In genomic region chr5:42691413-42691861, GRCh38 we compare ENCODE assay signal across 17 cellular contexts.
A peak's percentile ranks its signal among the peaks of the same experiment; 100 is the strongest.
DNase-seq lines count a peak whose midpoint lies in the region; ATAC-seq and TF ChIP-seq lines count a peak whose summit lies in the region.
"Had no signal": no experiment of that assay in that cellular context is flagged by ENCODE, and none has a peak within 500 bp of the region (broad histone marks: within the 10 kb centered on the region; RNA-seq: fewer than 3 reads in every experiment).

No MANE protein-coding gene starts in this region.

- H3K27me3 Mint-ChIP-seq in endothelial cell (ENCODE audit: unreplicated experiment): no peaks in the 10 kb centered on the region
- no peaks in the 10 kb centered on the region for H3K27me3 Mint-ChIP-seq in natural killer cell (ENCODE audit: low read depth in 2 of 2)

- no peak overlapping the region for H3K27ac Mint-ChIP-seq in endothelial cell (ENCODE audit: unreplicated experiment)
- H3K27ac Mint-ChIP-seq in natural killer cell: no peak overlapping the region
- H3K27ac Mint-ChIP-seq: activated CD8-positive, alpha-beta memory T cell treated with anti-CD3 and anti-CD28 coated beads, Interleukin-2, amount 10 ng/mL, durations not matched to agents 7 days and 5 days; activated naive CD4-positive, alpha-beta T cell treated with anti-CD3 and anti-CD28 coated beads for 36 hours; memory B cell had no signal

- in situ Hi-C loops in G401 (cut with HindIII; ENCODE audit: low sequenced_read_pairs): no loop called here

- TF ChIP-seq CTCF in endothelial cell (IDR thresholded peaks at IDR 0.05; ENCODE audit: unreplicated experiment) (no peak), right atrium auricular region (IDR thresholded peaks at IDR 0.05) (peak in 1 of 2 donors; percentile 17), spleen (IDR thresholded peaks at IDR 0.05 in 8 of 11, conservative IDR thresholded peaks at IDR 0.05 in 3 of 11) (no peak), tibial nerve (IDR thresholded peaks at IDR 0.05) (no peak), natural killer cell (IDR thresholded peaks at IDR 0.05) (no peak)

- no peak for ATAC-seq in natural killer cell
- ATAC-seq: activated CD8-positive, alpha-beta memory T cell treated with anti-CD3 and anti-CD28 coated beads, Interleukin-2, amount 10 ng/mL, durations not matched to agents 7 days and 5 days had no signal

- H3K27me3 ChIP-seq in right atrium auricular region (no peaks in the 10 kb centered on the region), spleen (replicated peaks in 1 of 7) (no peaks in the 10 kb centered on the region), tibial nerve (no peaks in the 10 kb centered on the region)
- H3K27me3 ChIP-seq: BLaER1 treated with 17β-estradiol and CSF1 and Interleukin-3, amounts not matched to agents 10 nM and 100 nM; ovary had no signal

- H3K4me1 Mint-ChIP-seq in endothelial cell (ENCODE audit: unreplicated experiment): no peaks in the 10 kb centered on the region
- H3K4me1 Mint-ChIP-seq in natural killer cell: no peaks in the 10 kb centered on the region
- H3K4me1 Mint-ChIP-seq: activated CD8-positive, alpha-beta memory T cell treated with anti-CD3 and anti-CD28 coated beads, Interleukin-2, amount 10 ng/mL, durations not matched to agents 7 days and 5 days; memory B cell had no signal

- no peaks in the 10 kb centered on the region for H3K36me3 Mint-ChIP-seq in endothelial cell (ENCODE audit: low read depth, unreplicated experiment)
- H3K36me3 Mint-ChIP-seq in natural killer cell: no peaks in the 10 kb centered on the region
- H3K36me3 Mint-ChIP-seq: activated CD8-positive, alpha-beta memory T cell treated with anti-CD3 and anti-CD28 coated beads, Interleukin-2, amount 10 ng/mL, durations not matched to agents 7 days and 5 days; memory B cell had no signal

- intact Hi-C loops in spleen (cut with DNase I; ENCODE audit: low total_unique reads) (no loop called here), natural killer cell (cut with micrococcal nuclease) (no loop called here)

- H3K4me3 Mint-ChIP-seq in endothelial cell (ENCODE audit: unreplicated experiment) (no peak overlapping the region), natural killer cell (no peak overlapping the region)
- H3K4me3 Mint-ChIP-seq: activated CD8-positive, alpha-beta memory T cell treated with anti-CD3 and anti-CD28 coated beads, Interleukin-2, amount 10 ng/mL, durations not matched to agents 7 days and 5 days; activated naive CD4-positive, alpha-beta T cell treated with anti-CD3 and anti-CD28 coated beads for 36 hours; memory B cell had no signal

- H3K27ac ChIP-seq in right atrium auricular region (peak overlapping the region; percentile 34 to 36), spleen (no peak overlapping the region), tibial nerve (no peak overlapping the region)
- H3K27ac ChIP-seq: BLaER1 treated with 17β-estradiol and CSF1 and Interleukin-3, amounts not matched to agents 10 nM and 100 nM; ovary; WERI-Rb-1 had no signal

- DNase-seq in OCI-M1 (lab: John Stamatoyannopoulos, UW) (peak; percentile 77), endothelial cell (ENCODE audit: low spot score) (peak; percentile 4), right atrium auricular region (ENCODE audit: low spot score) (no peak), spleen (peak; percentile 42), tibial nerve (ENCODE audit: low spot score in 2 of 2) (no peak), natural killer cell (no peak), G401 (ENCODE audit: low spot score) (no peak)
- DNase-seq in stimulated activated CD4-positive, alpha-beta T cell treated with anti-CD3 and anti-CD28 coated beads, Interleukin-1b, Interleukin-23, amount 100 ng/mL, for 48 hours: no peak
- DNase-seq: activated CD8-positive, alpha-beta memory T cell treated with anti-CD3 and anti-CD28 coated beads, Interleukin-2, amount 10 ng/mL, durations not matched to agents 7 days and 5 days; activated naive CD4-positive, alpha-beta T cell treated with anti-CD3 and anti-CD28 coated beads for 36 hours; DMS79 treated with DMSO at 0.1 percent for 48 hours; NCI-H2171 treated with DMSO at 0.1 percent for 48 hours; stimulated activated CD4-positive, alpha-beta T cell treated with anti-CD3 and anti-CD28 coated beads, Interleukin-2, amount 100 ng/mL, for 24 hours; WERI-Rb-1 had no signal

- TF ChIP-seq POLR2A in spleen (IDR thresholded peaks at IDR 0.05): no peak
- no peak for TF ChIP-seq POLR2A in tibial nerve (IDR thresholded peaks at IDR 0.05)

- H3K4me3 ChIP-seq in right atrium auricular region: peak overlapping the region in 1 of 2 donors; percentile 9
- no peak overlapping the region for H3K4me3 ChIP-seq in spleen
- no peak overlapping the region for H3K4me3 ChIP-seq in tibial nerve
- H3K4me3 ChIP-seq: BLaER1 treated with 17β-estradiol and CSF1 and Interleukin-3, amounts not matched to agents 10 nM and 100 nM; ovary had no signal

- H3K36me3 ChIP-seq in right atrium auricular region (no peaks in the 10 kb centered on the region), spleen (no peaks in the 10 kb centered on the region), tibial nerve (peaks cover 0 to 13% (median 0%) of the 10 kb centered on the region in 3 donors)
- H3K36me3 ChIP-seq: BLaER1 treated with 17β-estradiol and CSF1 and Interleukin-3, amounts not matched to agents 10 nM and 100 nM; ovary; WERI-Rb-1 had no signal

- TF ChIP-seq EP300 in tibial nerve (IDR thresholded peaks at IDR 0.05): no peak

- peaks cover 0 to 16% of the 10 kb centered on the region in 2 donors for H3K4me1 ChIP-seq in right atrium auricular region
- no peaks in the 10 kb centered on the region for H3K4me1 ChIP-seq in spleen
- H3K4me1 ChIP-seq in tibial nerve: peaks cover 0 to 3% (median 0%) of the 10 kb centered on the region in 4 donors
- H3K4me1 ChIP-seq: BLaER1 treated with 17β-estradiol and CSF1 and Interleukin-3, amounts not matched to agents 10 nM and 100 nM had no signal

- H3K9me3 Mint-ChIP-seq in endothelial cell (ENCODE audit: unreplicated experiment) (no peaks in the 10 kb centered on the region), natural killer cell (no peaks in the 10 kb centered on the region)

- 66 to 83% (median 72%) methylated on average over 2 of the region's 2 CpGs for WGBS in spleen, 5 donors
- 46 to 48% methylated on average over 2 of the region's 2 CpGs for WGBS in tibial nerve, 2 donors

- H3K9me3 ChIP-seq in right atrium auricular region: peaks cover 0 to 3% of the 10 kb centered on the region in 2 donors
- H3K9me3 ChIP-seq in spleen: peaks cover 0 to 3% (median 2%) of the 10 kb centered on the region in 8 donors
- peaks cover 0 to 6% (median under 1%) of the 10 kb centered on the region in 4 donors for H3K9me3 ChIP-seq in tibial nerve
- H3K9me3 ChIP-seq: ovary had no signal

Comparison
In these comparisons a context has a peak if more than half of its experiments do, and no peak if none do; other contexts are left out.
1. DNase-seq: peak in OCI-M1 (single experiment), endothelial cell (single experiment) and spleen (single experiment); none in right atrium auricular region (single experiment), stimulated activated CD4-positive, alpha-beta T cell treated with anti-CD3 and anti-CD28 coated beads, Interleukin-1b, Interleukin-23, amount 100 ng/mL, for 48 hours (single experiment), tibial nerve (0 of 2), natural killer cell (single experiment) and G401 (single experiment).
2. H3K27ac ChIP-seq: peak in right atrium auricular region (2 of 2); none in spleen (0 of 8) and tibial nerve (0 of 4).